In the genomic region with DNA sequence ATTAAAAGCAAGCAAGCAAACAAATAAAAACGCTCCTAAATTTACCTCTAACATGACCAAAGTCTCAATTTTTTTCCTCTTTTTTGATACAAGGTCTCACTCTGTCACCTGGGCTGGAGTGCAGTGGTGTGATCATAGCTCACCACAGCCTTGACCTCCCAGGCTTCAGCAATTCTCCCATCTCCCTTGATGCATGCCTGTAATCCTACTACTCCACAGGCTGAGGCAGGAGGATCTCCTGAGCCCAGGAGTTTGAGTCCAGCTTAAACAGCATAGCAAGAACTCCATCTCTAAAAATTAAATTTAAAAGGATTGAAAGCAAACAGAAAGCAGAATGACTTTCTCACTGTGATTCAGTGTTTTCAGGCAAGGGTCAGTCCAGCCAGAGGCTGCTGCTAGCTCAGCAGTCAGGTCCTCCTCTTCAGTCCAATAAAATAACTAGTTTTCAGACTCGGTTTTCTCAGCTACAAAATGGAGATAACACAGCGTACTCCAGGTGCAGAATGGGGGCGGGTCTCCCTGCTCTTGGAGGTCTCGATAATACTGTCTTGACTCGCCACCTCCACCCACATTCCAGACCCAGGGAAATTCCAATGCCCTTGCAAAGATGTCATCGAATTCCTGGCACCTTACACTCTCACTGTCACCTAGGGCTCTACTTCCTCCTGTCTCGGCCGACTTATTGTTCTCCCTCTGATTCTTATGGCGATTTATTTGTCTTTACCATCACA, we compare ENCODE assay signal across 1 cellular context.
TF ChIP-seq lines count a peak whose summit lies in the region.

No MANE protein-coding gene starts in this region.

TF ChIP-seq in WTC11, 78 proteins besides CTCF, POLR2A, EP300 and RAD21 (continued from another document):
- no peak for TF ChIP-seq ATF6 (CRISPR knock-in tag; IDR thresholded peaks at IDR 0.05)
- TF ChIP-seq, protein P1, sequence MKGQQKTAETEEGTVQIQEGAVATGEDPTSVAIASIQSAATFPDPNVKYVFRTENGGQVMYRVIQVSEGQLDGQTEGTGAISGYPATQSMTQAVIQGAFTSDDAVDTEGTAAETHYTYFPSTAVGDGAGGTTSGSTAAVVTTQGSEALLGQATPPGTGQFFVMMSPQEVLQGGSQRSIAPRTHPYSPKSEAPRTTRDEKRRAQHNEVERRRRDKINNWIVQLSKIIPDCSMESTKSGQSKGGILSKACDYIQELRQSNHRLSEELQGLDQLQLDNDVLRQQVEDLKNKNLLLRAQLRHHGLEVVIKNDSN (CRISPR knock-in tag; IDR thresholded peaks at IDR 0.05): no peak
